8 cellular contexts compared by ENCODE assay signal in the genomic region with DNA sequence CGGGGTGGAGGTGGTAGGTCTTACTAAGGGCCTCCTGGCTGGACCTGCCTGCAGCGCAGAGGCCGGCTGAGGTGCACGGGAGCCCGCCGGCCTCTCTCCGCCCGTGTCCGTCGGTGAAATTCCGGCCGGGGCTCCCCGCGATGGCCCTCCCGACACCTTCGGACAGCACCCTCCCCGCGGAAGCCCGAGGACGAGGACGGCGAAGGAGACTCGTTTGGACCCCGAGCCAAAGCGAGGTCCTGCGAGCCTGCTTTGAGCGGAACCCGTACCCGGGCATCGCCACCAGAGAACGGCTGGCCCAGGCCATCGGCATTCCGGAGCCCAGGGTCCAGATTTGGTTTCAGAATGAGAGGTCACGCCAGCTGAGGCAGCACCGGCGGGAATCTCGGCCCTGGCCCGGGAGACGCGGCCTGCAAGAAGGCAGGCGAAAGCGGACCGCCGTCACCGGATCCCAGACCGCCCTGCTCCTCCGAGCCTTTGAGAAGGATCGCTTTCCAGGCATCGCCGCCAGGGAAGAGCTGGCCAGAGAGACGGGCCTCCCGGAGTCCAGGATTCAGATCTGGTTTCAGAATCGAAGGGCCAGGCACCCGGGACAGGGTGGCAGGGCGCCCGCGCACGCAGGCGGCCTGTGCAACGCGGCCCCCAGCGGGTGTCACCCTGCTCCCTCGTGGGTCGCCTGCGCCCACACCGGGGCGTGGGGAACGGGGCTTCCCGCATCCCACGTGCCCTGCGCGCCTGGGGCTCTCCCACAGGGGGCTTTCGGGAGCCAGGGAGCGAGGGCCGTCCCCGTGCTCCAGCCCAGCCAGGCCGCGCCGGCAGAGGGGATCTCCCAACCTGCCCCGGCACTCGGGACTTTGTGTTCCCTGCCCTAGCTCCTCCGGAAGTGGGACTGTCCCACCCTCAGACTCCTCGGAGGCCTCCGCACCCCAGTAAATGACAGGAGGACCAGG. TPM values are rescaled to one million over a fixed set of nuclear protein-coding genes. Genes with fewer than 3 reads are reported as not detected.
DNase-seq lines count a peak whose midpoint lies in the region; ATAC-seq and TF ChIP-seq lines count a peak whose summit lies in the region.
"Not testable (repeated sequence)": the region's sequence is repeated elsewhere in the genome, so short reads cannot be mapped to it uniquely, and the experiment has no call there.

No MANE protein-coding gene starts in this region.

- not testable (repeated sequence) for H3K9me3 ChIP-seq in adrenal gland (replicated peaks in 1 of 3)
- peaks cover 0 to 32% (median 7%) of the 10 kb centered on the region in 8 donors for H3K9me3 ChIP-seq in spleen

- not testable (repeated sequence) for H3K4me1 Mint-ChIP-seq in memory B cell
- peaks cover 11% of the 10 kb centered on the region for H3K4me1 Mint-ChIP-seq in type B pancreatic cell (ENCODE audit: unreplicated experiment)

- H3K27ac ChIP-seq in adrenal gland, result peak overlapping the region in 1 of 5 donors; percentile 16
- H3K27ac ChIP-seq in spleen, result not testable (repeated sequence)

- ATAC-seq in GM19023 (IDR thresholded peaks at IDR 0.05; ENCODE audit: unreplicated experiment), result peak; percentile 57
- peak; percentile 57 for ATAC-seq in HG03571 (IDR thresholded peaks at IDR 0.05; ENCODE audit: unreplicated experiment)
- peak; percentile 21 for ATAC-seq in memory B cell (ENCODE audit: low read depth)

- TF ChIP-seq CTCF in adrenal gland (IDR thresholded peaks at IDR 0.05); foreskin fibroblast (IDR thresholded peaks at IDR 0.05; ENCODE audit: low read depth, low read length); spleen (IDR thresholded peaks at IDR 0.05 in 8 of 11, conservative IDR thresholded peaks at IDR 0.05 in 3 of 11): not testable (repeated sequence)
- peak; percentile 38 for TF ChIP-seq CTCF in type B pancreatic cell (conservative IDR thresholded peaks at IDR 0.05)

- intact Hi-C loops in adrenal gland (cut with DNase I); spleen (cut with DNase I; ENCODE audit: low total_unique reads): not testable (repeated sequence)

- H3K36me3 Mint-ChIP-seq in memory B cell, result peaks cover 12% of the 10 kb centered on the region
- not testable (repeated sequence) for H3K36me3 Mint-ChIP-seq in type B pancreatic cell

- WGBS in adrenal gland, 4 donors, result 48 to 56% (median 49%) methylated on average over 78 to 84 of the region's 84 CpGs
- 47 to 55% (median 51%) methylated on average over 80 to 84 of the region's 84 CpGs for WGBS in spleen, 5 donors

- H3K9me3 Mint-ChIP-seq in memory B cell (peaks cover 19% of the 10 kb centered on the region), type B pancreatic cell (peaks cover 11% of the 10 kb centered on the region)

- H3K27ac Mint-ChIP-seq in memory B cell, type B pancreatic cell: not testable (repeated sequence)

- not testable (repeated sequence) for H3K36me3 ChIP-seq in adrenal gland (replicated peaks in 1 of 2); spleen

- not testable (repeated sequence) for H3K4me3 Mint-ChIP-seq in memory B cell, type B pancreatic cell

- H3K4me3 ChIP-seq in adrenal gland (peak overlapping the region in 1 of 4 donors; percentile 41), foreskin fibroblast (ENCODE audit: low read depth in 1 of 2, low read length in 2 of 2) (peak overlapping the region; percentile 23 to 53), spleen (peak overlapping the region; percentile 16 to 65 (median 30))

- TF ChIP-seq POLR2A in adrenal gland (IDR thresholded peaks at IDR 0.05); spleen (IDR thresholded peaks at IDR 0.05): not testable (repeated sequence)

- H3K4me1 ChIP-seq in adrenal gland (replicated peaks in 1 of 2), result not testable (repeated sequence)
- peaks cover 0 to 43% (median 17%) of the 10 kb centered on the region in 6 donors for H3K4me1 ChIP-seq in spleen

- DNase-seq in activated CD4-positive, alpha-beta T cell treated with anti-CD3 and anti-CD28 coated beads, Interleukin-2, amount 50 U/mL, for 24 hours (ENCODE audit: low read depth in 1 of 2, low spot score in 1 of 2), result peak; percentile 30 to 52
- DNase-seq in adrenal gland (peak; percentile 51 to 88 (median 71)), foreskin fibroblast (peak; percentile 3 to 25), memory B cell (ENCODE audit: low spot score in 2 of 2) (peak; percentile 31 to 39), spleen (peak; percentile 95), type B pancreatic cell (ENCODE audit: extremely low spot score, unreplicated experiment) (peak; percentile 100)

- peaks cover 13% of the 10 kb centered on the region for H3K27me3 Mint-ChIP-seq in memory B cell
- peaks cover 83% of the 10 kb centered on the region for H3K27me3 Mint-ChIP-seq in type B pancreatic cell

- H3K27me3 ChIP-seq in adrenal gland (peaks cover 21% of the 10 kb centered on the region), spleen (replicated peaks in 1 of 7) (peaks cover 0 to 93% (median 31%) of the 10 kb centered on the region in 7 donors)

RNA-seq across cellular contexts. Expression of a gene that starts 4.9 kb away (rescaled TPM):
- not detected for total RNA-seq in adrenal gland
- polyA plus RNA-seq in adrenal gland, result not detected
- not detected for total RNA-seq in spleen
- polyA plus RNA-seq in spleen, result not detected
- not detected in 2 replicates for total RNA-seq in type B pancreatic cell (ENCODE audit: low replicate concordance)

Comparison
In these comparisons a context has a peak if more than half of its experiments do, and no peak if none do; other contexts are left out.
1. DNase-seq: peak in every context shown above with its lines; median percentile 100 in type B pancreatic cell; 95 in spleen; 71 in adrenal gland; 41 in activated CD4-positive, alpha-beta T cell treated with anti-CD3 and anti-CD28 coated beads, Interleukin-2, amount 50 U/mL, for 24 hours; 35 in memory B cell; 14 in foreskin fibroblast.